In genomic region chr15:66703540-66703941, GRCh38 we compare ENCODE assay signal across 8 cellular contexts. TPM values are rescaled to one million over a fixed set of nuclear protein-coding genes. Genes with fewer than 3 reads are reported as not detected.
DNase-seq lines count a peak whose midpoint lies in the region; ATAC-seq and TF ChIP-seq lines count a peak whose summit lies in the region.

No MANE protein-coding gene starts in this region.

- no peaks in the 10 kb centered on the region for H4K20me1 ChIP-seq in HCT116 (ENCODE audit: insufficient read depth)

- H3K27ac ChIP-seq in HCT116 (ENCODE audit: low read depth, low read length) (peak overlapping the region; percentile 79; the same call in 1 of the 2 replicates), thoracic aorta (peak overlapping the region; percentile 90 to 93)

- H3K4me1 ChIP-seq in HCT116 (ENCODE audit: control insufficient read depth in 1 of 2, insufficient read depth in 2 of 2, low read length in 2 of 2) (peaks cover 48 to 75% of the 10 kb centered on the region in 2 experiments), thoracic aorta (ENCODE audit: control insufficient read depth in 1 of 2, low read depth in 2 of 2) (peaks cover 22 to 47% of the 10 kb centered on the region in 2 donors)

- RAD21 ChIA-PET in HCT116 (lab: Charles Lee; ENCODE audit: low non-redundant PET in 1 of 2, low total read pairs in 2 of 2, uncharacterized antibody in 2 of 2, unreplicated experiment in 2 of 2) = interaction anchor here in 1 of 2 experiments (1.5 kb wide), 1 partner anchor 85 kb away, joined by 3 read pairs; no protein-coding TSS in a partner anchor

- no peak overlapping the region for H3K4me3 Mint-ChIP-seq in activated naive CD8-positive, alpha-beta T cell treated with anti-CD3 and anti-CD28 coated beads, Interleukin-2, amount 10 ng/mL, durations not matched to agents 7 days and 5 days

- H3K4me3 ChIP-seq in AG10803 (ENCODE audit: low read length) = peak overlapping the region; percentile 82
- peak overlapping the region; percentile 53 to 74 for H3K4me3 ChIP-seq in HCT116 (replicated peaks in 1 of 2; ENCODE audit: low read depth in 1 of 2, low read length in 2 of 2)
- peak overlapping the region; percentile 40 for H3K4me3 ChIP-seq in iPS-18c (ENCODE audit: insufficient read depth, low read depth, low read length)
- H3K4me3 ChIP-seq in thoracic aorta = peak overlapping the region; percentile 84

- CTCF ChIA-PET in HCT116 (lab: Charles Lee) = interaction anchor here (3.1 kb wide), 1 partner anchor 148 kb away, joined by 15 read pairs; no protein-coding TSS in a partner anchor

- no peaks in the 10 kb centered on the region for H3K9me3 Mint-ChIP-seq in activated naive CD8-positive, alpha-beta T cell treated with anti-CD3 and anti-CD28 coated beads, Interleukin-2, amount 10 ng/mL, durations not matched to agents 7 days and 5 days

- no peaks in the 10 kb centered on the region for H3K9me2 ChIP-seq in HCT116 (ENCODE audit: insufficient read depth)

- no peaks in the 10 kb centered on the region for H3K9me3 ChIP-seq in HCT116 (ENCODE audit: control insufficient read depth in 1 of 2, insufficient read depth in 1 of 2, low read depth in 1 of 2, low read length in 2 of 2)
- no peaks in the 10 kb centered on the region for H3K9me3 ChIP-seq in iPS-18c (ENCODE audit: control insufficient read depth, insufficient read depth, low read length)
- no peaks in the 10 kb centered on the region for H3K9me3 ChIP-seq in thoracic aorta

- peaks cover 13% of the 10 kb centered on the region for H3K79me2 ChIP-seq in HCT116 (ENCODE audit: insufficient read depth, low read length)

- POLR2A ChIA-PET in HCT116 (lab: Charles Lee) = no interaction called here
- POLR2A ChIA-PET in activated naive CD8-positive, alpha-beta T cell treated with anti-CD3 and anti-CD28 coated beads, Interleukin-2, amount 10 ng/mL, durations not matched to agents 7 days and 5 days (lab: Charles Lee) = interaction anchor here (0.6 to 3.7 kb wide), 8 partner anchors 10 to 1095 kb away, joined by 3 to 42 read pairs (median 3); no protein-coding TSS in a partner anchor

- no peak for TF ChIP-seq POLR2A in HCT116 (IDR thresholded peaks at IDR 0.05; ENCODE audit: borderline replicate concordance, extremely low read depth, insufficient read depth, insufficient read length)

- peaks cover 16% of the 10 kb centered on the region for H3K4me1 Mint-ChIP-seq in activated naive CD8-positive, alpha-beta T cell treated with anti-CD3 and anti-CD28 coated beads, Interleukin-2, amount 10 ng/mL, durations not matched to agents 7 days and 5 days

- peaks cover 2% of the 10 kb centered on the region for H3K36me3 Mint-ChIP-seq in activated naive CD8-positive, alpha-beta T cell treated with anti-CD3 and anti-CD28 coated beads, Interleukin-2, amount 10 ng/mL, durations not matched to agents 7 days and 5 days

- H3K36me3 ChIP-seq in HCT116 (ENCODE audit: control insufficient read depth in 1 of 2, insufficient read depth in 2 of 2, low read length in 2 of 2) (no peaks in the 10 kb centered on the region), thoracic aorta (no peaks in the 10 kb centered on the region)

- H3K27me3 ChIP-seq in HCT116 (ENCODE audit: insufficient read depth, low read length) (no peaks in the 10 kb centered on the region), thoracic aorta (replicated peaks; ENCODE audit: insufficient read depth) (no peaks in the 10 kb centered on the region)

- no peak for TF ChIP-seq RAD21 in HCT116 (IDR thresholded peaks at IDR 0.05; ENCODE audit: low read depth)

- no peak overlapping the region for H2AFZ ChIP-seq in HCT116 (ENCODE audit: low read depth, low read length, poor library complexity, severe bottlenecking)

- peaks cover 23% of the 10 kb centered on the region for H3K27me3 Mint-ChIP-seq in activated naive CD8-positive, alpha-beta T cell treated with anti-CD3 and anti-CD28 coated beads, Interleukin-2, amount 10 ng/mL, durations not matched to agents 7 days and 5 days

- intact Hi-C loops in HCT116 (cut with micrococcal nuclease) = loop anchor here (5.0 kb wide), 1 partner anchor 149 kb away; no protein-coding TSS in a partner anchor

- DNase-seq in AG10803 (ENCODE audit: low read depth) = peak; percentile 50
- DNase-seq in HCT116 (ENCODE audit: low read depth, low spot score) = no peak
- DNase-seq in activated naive CD8-positive, alpha-beta T cell treated with anti-CD3 and anti-CD28 coated beads, Interleukin-2, amount 10 ng/mL, durations not matched to agents 7 days and 5 days = peak; percentile 62
- no peak for DNase-seq in thoracic aorta (ENCODE audit: low spot score)
- DNase-seq in mucosa of gallbladder (ENCODE audit: low spot score) = no peak
- no peak for DNase-seq in amniotic stem cell (lab: John Stamatoyannopoulos, UW)
- DNase-seq in KG1 (lab: John Stamatoyannopoulos, UW) = no peak

- no peak overlapping the region for H3K27ac Mint-ChIP-seq in activated naive CD8-positive, alpha-beta T cell treated with anti-CD3 and anti-CD28 coated beads, Interleukin-2, amount 10 ng/mL, durations not matched to agents 7 days and 5 days

- ATAC-seq in HCT116 = no peak
- ATAC-seq in activated naive CD8-positive, alpha-beta T cell treated with anti-CD3 and anti-CD28 coated beads, Interleukin-2, amount 10 ng/mL, durations not matched to agents 7 days and 5 days (ENCODE audit: low read depth) = no peak
- no peak for ATAC-seq in thoracic aorta (ENCODE audit: insufficient number of reproducible peaks, low FRiP score, low read depth)

- no TSS peak for BruUV-seq in HCT116 (replicated peaks; lab: Mats Ljungman, UMichigan)

- no peak for TF ChIP-seq CTCF in AG10803 (conservative IDR thresholded peaks at IDR 0.05; ENCODE audit: low read length)
- TF ChIP-seq CTCF in HCT116 (IDR thresholded peaks at IDR 0.05 in 2 of 3, conservative IDR thresholded peaks at IDR 0.05 in 1 of 3; ENCODE audit: borderline replicate concordance in 1 of 3, insufficient read depth in 1 of 3, low read depth in 2 of 3, low read length in 2 of 3) = no peak
- no peak for TF ChIP-seq CTCF in thoracic aorta (IDR thresholded peaks at IDR 0.05)

- H3K4me2 ChIP-seq in HCT116 (ENCODE audit: low read length) = peak overlapping the region; percentile 99

- peak overlapping the region; percentile 68 for H3K9ac ChIP-seq in HCT116 (ENCODE audit: low read length)

TF ChIP-seq in HCT116, 20 proteins besides CTCF, POLR2A, EP300 and RAD21:
- TF ChIP-seq EZH2 (IDR thresholded peaks at IDR 0.05) = no peak
- TF ChIP-seq ZFX (IDR thresholded peaks at IDR 0.05) = 0 out of 2 replicates have a peak, but pooled peaks have one; percentile 39

RNA-seq across cellular contexts. Expression of gene SMAD6, which starts 1.5 kb away (rescaled TPM):
- total RNA-seq in HCT116 (2021; ENCODE audit: unreplicated experiment) = 6.6 TPM
- 2.9 and 3.0 TPM in 2 replicates for polyA plus RNA-seq in HCT116 (2012)
- total RNA-seq in activated naive CD8-positive, alpha-beta T cell treated with anti-CD3 and anti-CD28 coated beads, Interleukin-2, amount 10 ng/mL, durations not matched to agents 7 days and 5 days = under 1 TPM; 0.91 to 0.94 TPM
- 100 to 1,000 TPM in 1 of 2 donors, 10 to 100 TPM in 1; 73.3 to 113 TPM for total RNA-seq in thoracic aorta
- total RNA-seq in mucosa of gallbladder = 50.5 TPM

Comparison
In these comparisons a context has a peak if more than half of its experiments do, and no peak if none do; other contexts are left out.
1. DNase-seq: peak in AG10803 (single experiment) and activated naive CD8-positive, alpha-beta T cell treated with anti-CD3 and anti-CD28 coated beads, Interleukin-2, amount 10 ng/mL, durations not matched to agents 7 days and 5 days (single experiment); none in HCT116 (single experiment), thoracic aorta (single experiment), mucosa of gallbladder (single experiment), amniotic stem cell (single experiment) and KG1 (single experiment).
2. Peak in every context shown above with its lines, with median percentiles within 50 percentile points of each other: H3K4me3 ChIP-seq.